ENCODE assay signal across 10 cellular contexts in genomic region chr16:67194257-67194656, GRCh38. TPM values are rescaled to one million over a fixed set of nuclear protein-coding genes. Genes with fewer than 3 reads are reported as not detected.
DNase-seq lines count a peak whose midpoint lies in the region; ATAC-seq, FAIRE-seq and TF ChIP-seq lines count a peak whose summit lies in the region.
"Had no signal": no experiment of that assay in that cellular context is flagged by ENCODE, and none has a peak within 500 bp of the region (broad histone marks: within the 10 kb centered on the region; RNA-seq: fewer than 3 reads in every experiment).

No MANE protein-coding gene starts in this region.

- no peak overlapping the region for H3K9ac ChIP-seq in GM12878 (ENCODE audit: control insufficient read depth, insufficient read depth, low read length)

- peaks cover 7% of the 10 kb centered on the region for H4K20me1 ChIP-seq in GM12878 (ENCODE audit: control insufficient read depth, insufficient read depth)

- WGBS in GM12878 (ENCODE audit: insufficient coverage, insufficient replicate concordance, low lambda C conversion rate, missing lambda C conversion rate): 96% methylated on average over 6 of the region's 6 CpGs

- peaks cover 14 to 30% of the 10 kb centered on the region in 2 experiments for H3K36me3 ChIP-seq in GM12878 (ENCODE audit: control insufficient read depth in 2 of 2, insufficient read depth in 2 of 2, low read length in 1 of 2)

- no peak for TF ChIP-seq EP300 in GM12878 (IDR thresholded peaks at IDR 0.05; ENCODE audit: borderline replicate concordance in 1 of 2, control insufficient read depth in 1 of 2, low read depth in 2 of 2, low read length in 2 of 2)

- TF ChIP-seq CTCF in GM12878 (IDR thresholded peaks at IDR 0.05 in 2 of 3, conservative IDR thresholded peaks at IDR 0.05 in 1 of 3; ENCODE audit: control insufficient read depth in 2 of 3, extremely low read depth in 1 of 3, insufficient read depth in 1 of 3, low read depth in 3 of 3, low read length in 3 of 3): no peak

- H3K27ac Mint-ChIP-seq in activated naive CD4-positive, alpha-beta T cell treated with anti-CD3 and anti-CD28 coated beads, Interleukin-2, amount 50 U/mL, for 24 hours: peak overlapping the region; percentile 41
- H3K27ac Mint-ChIP-seq in stimulated activated naive B cell treated with anti-CD40 and anti-IgM and Interleukin-4, amounts not matched to agents 10 μg/mL and 1 μg/mL and 100 μg/mL, for 72 hours: peak overlapping the region; percentile 42

- no peaks in the 10 kb centered on the region for H3K27me3 Mint-ChIP-seq in activated naive CD4-positive, alpha-beta T cell treated with anti-CD3 and anti-CD28 coated beads, Interleukin-2, amount 50 U/mL, for 24 hours
- no peaks in the 10 kb centered on the region for H3K27me3 Mint-ChIP-seq in stimulated activated naive B cell treated with anti-CD40 and anti-IgM and Interleukin-4, amounts not matched to agents 10 μg/mL and 1 μg/mL and 100 μg/mL, for 72 hours

- peaks cover 23% of the 10 kb centered on the region for H3K79me2 ChIP-seq in GM12878 (ENCODE audit: control insufficient read depth, insufficient read depth, low read length)

- H2AFZ ChIP-seq in GM12878 (ENCODE audit: control insufficient read depth, low read depth, low read length): no peak overlapping the region

- H3K36me3 Mint-ChIP-seq in activated naive CD4-positive, alpha-beta T cell treated with anti-CD3 and anti-CD28 coated beads, Interleukin-2, amount 50 U/mL, for 24 hours: peaks cover 18% of the 10 kb centered on the region
- H3K36me3 Mint-ChIP-seq in stimulated activated naive B cell treated with anti-CD40 and anti-IgM and Interleukin-4, amounts not matched to agents 10 μg/mL and 1 μg/mL and 100 μg/mL, for 72 hours: peaks cover 40 to 51% of the 10 kb centered on the region in 2 donors

- H3K4me3 Mint-ChIP-seq in activated naive CD4-positive, alpha-beta T cell treated with anti-CD3 and anti-CD28 coated beads, Interleukin-2, amount 50 U/mL, for 24 hours: peak overlapping the region; percentile 95
- peak overlapping the region in 1 of 2 donors; percentile 89 for H3K4me3 Mint-ChIP-seq in stimulated activated naive B cell treated with anti-CD40 and anti-IgM and Interleukin-4, amounts not matched to agents 10 μg/mL and 1 μg/mL and 100 μg/mL, for 72 hours

- H3K9me3 ChIP-seq in GM12878 (replicated peaks; ENCODE audit: control insufficient read depth, insufficient read depth, low read length): no peaks in the 10 kb centered on the region

- TF ChIP-seq RAD21 in GM12878 (IDR thresholded peaks at IDR 0.05; ENCODE audit: insufficient read depth, low read depth, low read length): no peak

- H3K27ac ChIP-seq in GM12878 (ENCODE audit: control insufficient read depth, insufficient read depth): no peak overlapping the region

- in situ Hi-C loops in GM12878 (cut with MboI): no loop called here

- intact Hi-C loops in GM12878 (cut with micrococcal nuclease; ENCODE audit: unreplicated experiment): no loop called here

- peaks cover 8% of the 10 kb centered on the region for H3K4me1 ChIP-seq in GM12878 (ENCODE audit: control insufficient read depth, insufficient read depth, low read length)

- no peaks in the 10 kb centered on the region for H3K27me3 ChIP-seq in GM12878 (replicated peaks in 1 of 2; ENCODE audit: control insufficient read depth in 2 of 2, insufficient read depth in 2 of 2, low read length in 1 of 2)

- CTCF ChIA-PET in GM12878 (lab: Yijun Ruan, JAX): interaction anchor here (0.8 to 1.7 kb wide), 4 partner anchors 9 to 240 kb away, joined by 3 to 4 read pairs (median 4); partner anchors contain the start of genes FHOD1 and TMEM208

- H3K9me3 Mint-ChIP-seq in activated naive CD4-positive, alpha-beta T cell treated with anti-CD3 and anti-CD28 coated beads, Interleukin-2, amount 50 U/mL, for 24 hours: no peaks in the 10 kb centered on the region
- no peaks in the 10 kb centered on the region for H3K9me3 Mint-ChIP-seq in stimulated activated naive B cell treated with anti-CD40 and anti-IgM and Interleukin-4, amounts not matched to agents 10 μg/mL and 1 μg/mL and 100 μg/mL, for 72 hours

- peaks cover 38% of the 10 kb centered on the region for H3K4me1 Mint-ChIP-seq in activated naive CD4-positive, alpha-beta T cell treated with anti-CD3 and anti-CD28 coated beads, Interleukin-2, amount 50 U/mL, for 24 hours
- H3K4me1 Mint-ChIP-seq in stimulated activated naive B cell treated with anti-CD40 and anti-IgM and Interleukin-4, amounts not matched to agents 10 μg/mL and 1 μg/mL and 100 μg/mL, for 72 hours: peaks cover 28 to 70% of the 10 kb centered on the region in 2 donors

- RAD21 ChIA-PET in GM12878 (lab: Charles Lee; ENCODE audit: unreplicated experiment): no interaction called here

- no peak for TF ChIP-seq POLR2A in GM12878 (IDR thresholded peaks at IDR 0.05; ENCODE audit: low read depth, low read length)

- BruUV-seq in GM12878 (replicated peaks; lab: Mats Ljungman, UMichigan): no TSS peak

- SMC1A ChIA-PET in GM12878 (lab: Charles Lee; ENCODE audit: uncharacterized antibody, unreplicated experiment): no interaction called here

- FAIRE-seq in GM12878 (lab: Jason Lieb, UNC): no peak

- no peak overlapping the region for H3K4me2 ChIP-seq in GM12878 (ENCODE audit: control insufficient read depth, insufficient read depth)

- ATAC-seq in GM12878: no peak
- ATAC-seq in stimulated activated naive B cell treated with anti-CD40 and anti-IgM and Interleukin-4, amounts not matched to agents 10 μg/mL and 1 μg/mL and 100 μg/mL, for 72 hours (replicated peaks): no peak
- ATAC-seq: Panc1 had no signal

- POLR2A ChIA-PET in GM12878 (lab: Charles Lee): interaction anchor here (0.6 to 4.7 kb wide), 3 partner anchors 8 to 157 kb away, joined by 3 to 22 read pairs (median 5); partner anchors contain the start of gene TMEM208

- H3K4me3 ChIP-seq in GM12878: peak overlapping the region; percentile 99; the same call in 1 of the 2 replicates

- no peak for DNase-seq in activated naive CD4-positive, alpha-beta T cell (lab: John Stamatoyannopoulos, UW)
- DNase-seq in GM12878 (ENCODE audit: low read depth, low spot score): no peak
- DNase-seq in stimulated activated naive B cell treated with anti-CD40 and anti-IgM and Interleukin-4, amounts not matched to agents 10 μg/mL and 1 μg/mL and 100 μg/mL, for 72 hours: no peak
- DNase-seq in stimulated activated CD4-positive, alpha-beta T cell treated with anti-CD3 and anti-CD28 coated beads, Interleukin-4, amount 100 ng/mL, for 24 hours: no peak
- no peak for DNase-seq in GF-D8 (lab: John Stamatoyannopoulos, UW)
- DNase-seq: amniotic stem cell, hypothalamus, mesendoderm had no signal

RNA-seq across cellular contexts. Expression of gene E2F4, which starts 2.3 kb away (rescaled TPM):
- 90.6 and 96.1 TPM in 2 replicates for total RNA-seq in GM12878 (2013; cell fraction: nucleolus; rRNA removed)
- total RNA-seq in GM12878 (2014; rRNA removed) (105 and 116 TPM in 2 replicates), GM12878 (2014; rRNA removed; fragmentation: Illumina TruSeq; extraction: Trizol) (68.2 and 72.6 TPM in 2 replicates), GM12878 (2021) (96.7 and 108 TPM in 2 replicates)
- 51.0 TPM for polyA plus RNA-seq in GM12878 (2011; ENCODE audit: low read depth)
- polyA plus RNA-seq in GM12878 (2011; rRNA removed) (42.7 and 75.6 TPM in 2 replicates), GM12878 (2014; fragmentation: Illumina TruSeq; extraction: Trizol) (38.3 and 88.0 TPM in 2 replicates), GM12878 (2014; fragmentation: Nextera tagmentation; extraction: Ambion mirVana) (10 to 100 TPM; 11.7 to 16.5 TPM), GM12878 (2014; rRNA removed) (132 and 147 TPM in 2 replicates), GM12878 (2016; fragmentation: Nextera tagmentation; extraction: Ambion mirVana) (100 to 1,000 TPM; 104 to 110 TPM)
- polyA plus RNA-seq in GM12878 (2011; cell fraction: cytosol; rRNA removed): 126 and 137 TPM in 2 replicates
- 235 and 287 TPM in 2 replicates for polyA plus RNA-seq in GM12878 (2011; cell fraction: nucleus; rRNA removed)
- 64.9 and 80.5 TPM in 2 replicates for polyA plus RNA-seq in GM12878 (2012)
- polyA minus RNA-seq in GM12878 (2011; rRNA and poly(A)+ RNA removed): 75.3 and 103 TPM in 2 replicates
- 28.5 and 40.3 TPM in 2 replicates for polyA minus RNA-seq in GM12878 (2011; cell fraction: cytosol; rRNA and poly(A)+ RNA removed)
- polyA minus RNA-seq in GM12878 (2011; cell fraction: nucleus; rRNA and poly(A)+ RNA removed): 62.7 and 107 TPM in 2 replicates

RNA-seq across cellular contexts. Expression of gene EXOC3L1, which starts 4.3 kb away (rescaled TPM):
- total RNA-seq in GM12878 (2013; cell fraction: nucleolus; rRNA removed): not detected in 2 replicates
- total RNA-seq in GM12878 (2014; rRNA removed) (not detected in 2 replicates), GM12878 (2014; rRNA removed; fragmentation: Illumina TruSeq; extraction: Trizol) (not detected in 2 replicates), GM12878 (2021) (not detected in 2 replicates)
- not detected for polyA plus RNA-seq in GM12878 (2011; ENCODE audit: low read depth)
- polyA plus RNA-seq in GM12878 (2011; rRNA removed) (not detected in 2 replicates), GM12878 (2014; fragmentation: Illumina TruSeq; extraction: Trizol) (not detected in 2 replicates), GM12878 (2014; fragmentation: Nextera tagmentation; extraction: Ambion mirVana) (not detected), GM12878 (2014; rRNA removed) (0.03 TPM in 1 of 2 replicates, not detected in the other), GM12878 (2016; fragmentation: Nextera tagmentation; extraction: Ambion mirVana) (under 1 TPM; 0.07 to 0.42 TPM)
- polyA plus RNA-seq in GM12878 (2011; cell fraction: cytosol; rRNA removed): 0.01 and 0.07 TPM in 2 replicates
- 0.04 TPM in 1 of 2 replicates, not detected in the other for polyA plus RNA-seq in GM12878 (2011; cell fraction: nucleus; rRNA removed)
- polyA plus RNA-seq in GM12878 (2012): not detected in 2 replicates
- polyA minus RNA-seq in GM12878 (2011; rRNA and poly(A)+ RNA removed): not detected in 2 replicates
- not detected in 2 replicates for polyA minus RNA-seq in GM12878 (2011; cell fraction: cytosol; rRNA and poly(A)+ RNA removed)
- polyA minus RNA-seq in GM12878 (2011; cell fraction: nucleus; rRNA and poly(A)+ RNA removed): not detected in 2 replicates

RNA-seq across cellular contexts. Expression of gene ELMO3, which starts 4.7 kb away (rescaled TPM):
- 7.4 and 7.7 TPM in 2 replicates for total RNA-seq in GM12878 (2013; cell fraction: nucleolus; rRNA removed)
- total RNA-seq in GM12878 (2014; rRNA removed): 2.9 and 3.3 TPM in 2 replicates
- total RNA-seq in GM12878 (2014; rRNA removed; fragmentation: Illumina TruSeq; extraction: Trizol): 0.83 and 0.85 TPM in 2 replicates
- 4.7 TPM in 2 replicates for total RNA-seq in GM12878 (2021)
- 0.55 TPM for polyA plus RNA-seq in GM12878 (2011; ENCODE audit: low read depth)
- polyA plus RNA-seq in GM12878 (2011; rRNA removed): 1.4 and 2.3 TPM in 2 replicates
- polyA plus RNA-seq in GM12878 (2011; cell fraction: cytosol; rRNA removed): 2.3 and 4.2 TPM in 2 replicates
- 33.6 and 41.6 TPM in 2 replicates for polyA plus RNA-seq in GM12878 (2011; cell fraction: nucleus; rRNA removed)
- 2.2 and 2.3 TPM in 2 replicates for polyA plus RNA-seq in GM12878 (2012)
- 0.08 and 0.46 TPM in 2 replicates for polyA plus RNA-seq in GM12878 (2014; fragmentation: Illumina TruSeq; extraction: Trizol)
- under 1 TPM in 1 of 2 experiments, not detected in 1; 0.05 TPM for polyA plus RNA-seq in GM12878 (2014; fragmentation: Nextera tagmentation; extraction: Ambion mirVana)
- polyA plus RNA-seq in GM12878 (2014; rRNA removed): 4.2 and 4.6 TPM in 2 replicates
- polyA plus RNA-seq in GM12878 (2016; fragmentation: Nextera tagmentation; extraction: Ambion mirVana): under 1 TPM; 0.64 to 0.96 TPM
- 0.44 and 1.9 TPM in 2 replicates for polyA minus RNA-seq in GM12878 (2011; rRNA and poly(A)+ RNA removed)
- 0.80 TPM in 1 of 2 replicates, not detected in the other for polyA minus RNA-seq in GM12878 (2011; cell fraction: cytosol; rRNA and poly(A)+ RNA removed)
- polyA minus RNA-seq in GM12878 (2011; cell fraction: nucleus; rRNA and poly(A)+ RNA removed): 4.0 and 7.6 TPM in 2 replicates

RNA-seq across cellular contexts. Expression of gene MATCAP1, which starts 10.5 kb away (rescaled TPM):
- 43.8 and 52.6 TPM in 2 replicates for total RNA-seq in GM12878 (2013; cell fraction: nucleolus; rRNA removed)
- total RNA-seq in GM12878 (2014; rRNA removed) (11.3 and 11.6 TPM in 2 replicates), GM12878 (2014; rRNA removed; fragmentation: Illumina TruSeq; extraction: Trizol) (7.0 and 7.8 TPM in 2 replicates), GM12878 (2021) (18.3 and 18.8 TPM in 2 replicates)
- 9.8 TPM for polyA plus RNA-seq in GM12878 (2011; ENCODE audit: low read depth)
- polyA plus RNA-seq in GM12878 (2011; rRNA removed) (15.5 and 20.1 TPM in 2 replicates), GM12878 (2014; fragmentation: Illumina TruSeq; extraction: Trizol) (7.2 and 9.5 TPM in 2 replicates), GM12878 (2014; fragmentation: Nextera tagmentation; extraction: Ambion mirVana) (1 to 10 TPM; 2.8 to 6.6 TPM), GM12878 (2014; rRNA removed) (25.8 and 28.9 TPM in 2 replicates), GM12878 (2016; fragmentation: Nextera tagmentation; extraction: Ambion mirVana) (1 to 10 TPM; 5.6 to 7.6 TPM)
- polyA plus RNA-seq in GM12878 (2011; cell fraction: cytosol; rRNA removed): 28.8 and 36.3 TPM in 2 replicates
- 244 and 246 TPM in 2 replicates for polyA plus RNA-seq in GM12878 (2011; cell fraction: nucleus; rRNA removed)
- 22.5 and 23.5 TPM in 2 replicates for polyA plus RNA-seq in GM12878 (2012)
- 9.6 and 23.4 TPM in 2 replicates for polyA minus RNA-seq in GM12878 (2011; rRNA and poly(A)+ RNA removed)
- 5.3 and 10.4 TPM in 2 replicates for polyA minus RNA-seq in GM12878 (2011; cell fraction: cytosol; rRNA and poly(A)+ RNA removed)
- polyA minus RNA-seq in GM12878 (2011; cell fraction: nucleus; rRNA and poly(A)+ RNA removed): 33.2 and 41.7 TPM in 2 replicates

RNA-seq across cellular contexts. Expression of gene NOL3, which starts 23.9 kb away (rescaled TPM):
- total RNA-seq in GM12878 (2013; cell fraction: nucleolus; rRNA removed): 59.6 and 65.7 TPM in 2 replicates
- 4.3 and 4.5 TPM in 2 replicates for total RNA-seq in GM12878 (2014; rRNA removed)
- total RNA-seq in GM12878 (2014; rRNA removed; fragmentation: Illumina TruSeq; extraction: Trizol): 1.5 and 2.3 TPM in 2 replicates
- 5.0 and 5.3 TPM in 2 replicates for total RNA-seq in GM12878 (2021)
- polyA plus RNA-seq in GM12878 (2011; ENCODE audit: low read depth): 7.8 TPM
- polyA plus RNA-seq in GM12878 (2011; rRNA removed): 18.4 and 19.5 TPM in 2 replicates
- polyA plus RNA-seq in GM12878 (2011; cell fraction: cytosol; rRNA removed): 12.9 and 13.1 TPM in 2 replicates
- 47.9 and 53.2 TPM in 2 replicates for polyA plus RNA-seq in GM12878 (2011; cell fraction: nucleus; rRNA removed)
- 21.1 and 24.3 TPM in 2 replicates for polyA plus RNA-seq in GM12878 (2012)
- 3.0 and 4.2 TPM in 2 replicates for polyA plus RNA-seq in GM12878 (2014; fragmentation: Illumina TruSeq; extraction: Trizol)
- under 1 TPM; 0.31 to 0.44 TPM for polyA plus RNA-seq in GM12878 (2014; fragmentation: Nextera tagmentation; extraction: Ambion mirVana)
- polyA plus RNA-seq in GM12878 (2014; rRNA removed): 4.8 and 5.8 TPM in 2 replicates
- polyA plus RNA-seq in GM12878 (2016; fragmentation: Nextera tagmentation; extraction: Ambion mirVana): 1 to 10 TPM; 1.6 to 2.4 TPM
- 9.1 and 9.5 TPM in 2 replicates for polyA minus RNA-seq in GM12878 (2011; rRNA and poly(A)+ RNA removed)
- 1.2 TPM in 1 of 2 replicates, not detected in the other for polyA minus RNA-seq in GM12878 (2011; cell fraction: cytosol; rRNA and poly(A)+ RNA removed)
- 5.7 and 8.5 TPM in 2 replicates for polyA minus RNA-seq in GM12878 (2011; cell fraction: nucleus; rRNA and poly(A)+ RNA removed)
